Comparison of ENCODE assay signal across 35 cellular contexts in genomic region chr5:2373631-2374030, GRCh38.
"Had no signal": no experiment of that assay in that cellular context is flagged by ENCODE, and none has a peak within 500 bp of the region (broad histone marks: within the 10 kb centered on the region; RNA-seq: fewer than 3 reads in every experiment).

No MANE protein-coding gene starts in this region.

- H3K4me3 Mint-ChIP-seq: activated B cell treated with CpG ODN at 0.5 μM for 24 hours; activated CD4-positive, alpha-beta memory T cell treated with anti-CD3 and anti-CD28 coated beads, Interleukin-2, amount 10 ng/mL, durations not matched to agents 7 days and 5 days; activated CD4-positive, alpha-beta T cell treated with anti-CD3 and anti-CD28 coated beads, Interleukin-2, amount 10 ng/mL, durations not matched to agents 24 days and 14 days; activated CD8-positive, alpha-beta T cell treated with anti-CD3 and anti-CD28 coated beads, Interleukin-2, amount 10 ng/mL, durations not matched to agents 7 days and 5 days; activated naive CD4-positive, alpha-beta T cell treated with anti-CD3 and anti-CD28 coated beads, Interleukin-2, amount 10 ng/mL, durations not matched to agents 7 days and 5 days; activated naive CD4-positive, alpha-beta T cell treated with anti-CD3 and anti-CD28 coated beads, Interleukin-2, amount 50 U/mL, for 24 hours; activated naive CD8-positive, alpha-beta T cell; activated naive CD8-positive, alpha-beta T cell treated with anti-CD3 and anti-CD28 coated beads, Interleukin-2, amount 10 ng/mL, durations not matched to agents 7 days and 5 days; activated naive CD8-positive, alpha-beta T cell treated with anti-CD3 and anti-CD28 coated beads, Interleukin-2, amount 50 U/mL, for 24 hours; activated T-cell treated with anti-CD3 and anti-CD28 coated beads, Interleukin-2, amount 50 U/mL, for 24 hours; brain; central memory CD8-positive, alpha-beta T cell; T-helper 1 cell treated with Interleukin-12 subunit alpha and Interleukin-12 subunit beta and Interleukin-4 antibody, amounts not matched to agents 30 μg/mL and 1 μg/mL, for 36 hours; T-helper 2 cell treated with Interferon-gamma antibody and Interleukin-4, amounts not matched to agents 5 μg/mL and 100 μg/mL, for 36 hours had no signal

- H3K27ac ChIP-seq: ascending aorta, cardiac muscle cell, VCaP had no signal

- H3K36me3 ChIP-seq: ascending aorta, cardiac muscle cell had no signal

- H3K27ac Mint-ChIP-seq: activated B cell treated with CpG ODN at 0.5 μM for 24 hours; activated CD4-positive, alpha-beta memory T cell treated with anti-CD3 and anti-CD28 coated beads, Interleukin-2, amount 10 ng/mL, durations not matched to agents 7 days and 5 days; activated CD4-positive, alpha-beta T cell treated with anti-CD3 and anti-CD28 coated beads, Interleukin-2, amount 10 ng/mL, durations not matched to agents 24 days and 14 days; activated CD8-positive, alpha-beta T cell treated with anti-CD3 and anti-CD28 coated beads, Interleukin-2, amount 10 ng/mL, durations not matched to agents 7 days and 5 days; activated naive CD4-positive, alpha-beta T cell treated with anti-CD3 and anti-CD28 coated beads, Interleukin-2, amount 10 ng/mL, durations not matched to agents 7 days and 5 days; activated naive CD4-positive, alpha-beta T cell treated with anti-CD3 and anti-CD28 coated beads, Interleukin-2, amount 50 U/mL, for 24 hours; activated naive CD8-positive, alpha-beta T cell; activated naive CD8-positive, alpha-beta T cell treated with anti-CD3 and anti-CD28 coated beads, Interleukin-2, amount 10 ng/mL, durations not matched to agents 7 days and 5 days; activated naive CD8-positive, alpha-beta T cell treated with anti-CD3 and anti-CD28 coated beads, Interleukin-2, amount 50 U/mL, for 24 hours; activated T-cell treated with anti-CD3 and anti-CD28 coated beads, Interleukin-2, amount 50 U/mL, for 24 hours; activated T-helper 2 cell treated with anti-CD3 and anti-CD28 coated beads, Interferon-gamma antibody, Interleukin-2, Interleukin-4, amounts not matched to agents 10 μg/mL and 5 μg/mL and 100 μg/mL, durations not matched to agents 14 hours and 24 hours and 36 hours; T-helper 1 cell treated with Interleukin-12 subunit alpha and Interleukin-12 subunit beta and Interleukin-4 antibody, amounts not matched to agents 30 μg/mL and 1 μg/mL, for 36 hours; T-helper 2 cell treated with Interferon-gamma antibody and Interleukin-4, amounts not matched to agents 5 μg/mL and 100 μg/mL, for 36 hours had no signal

- H3K27me3 ChIP-seq: ascending aorta, cardiac muscle cell had no signal

- H3K36me3 Mint-ChIP-seq: activated naive CD4-positive, alpha-beta T cell treated with anti-CD3 and anti-CD28 coated beads, Interleukin-2, amount 10 ng/mL, durations not matched to agents 7 days and 5 days; activated naive CD4-positive, alpha-beta T cell treated with anti-CD3 and anti-CD28 coated beads, Interleukin-2, amount 50 U/mL, for 24 hours; activated naive CD8-positive, alpha-beta T cell; activated naive CD8-positive, alpha-beta T cell treated with anti-CD3 and anti-CD28 coated beads, Interleukin-2, amount 10 ng/mL, durations not matched to agents 7 days and 5 days; brain had no signal

- H3K9me3 ChIP-seq: ascending aorta had no signal

- H3K9me3 Mint-ChIP-seq: brain had no signal

- H3K27me3 Mint-ChIP-seq: activated B cell treated with CpG ODN at 0.5 μM for 24 hours; activated CD4-positive, alpha-beta memory T cell treated with anti-CD3 and anti-CD28 coated beads, Interleukin-2, amount 10 ng/mL, durations not matched to agents 7 days and 5 days; activated CD4-positive, alpha-beta T cell treated with anti-CD3 and anti-CD28 coated beads, Interleukin-2, amount 10 ng/mL, durations not matched to agents 24 days and 14 days; activated naive CD4-positive, alpha-beta T cell treated with anti-CD3 and anti-CD28 coated beads, Interleukin-2, amount 10 ng/mL, durations not matched to agents 7 days and 5 days; activated naive CD4-positive, alpha-beta T cell treated with anti-CD3 and anti-CD28 coated beads, Interleukin-2, amount 50 U/mL, for 24 hours; activated naive CD8-positive, alpha-beta T cell; activated naive CD8-positive, alpha-beta T cell treated with anti-CD3 and anti-CD28 coated beads, Interleukin-2, amount 10 ng/mL, durations not matched to agents 7 days and 5 days; activated naive CD8-positive, alpha-beta T cell treated with anti-CD3 and anti-CD28 coated beads, Interleukin-2, amount 50 U/mL, for 24 hours; activated T-cell treated with anti-CD3 and anti-CD28 coated beads, Interleukin-2, amount 50 U/mL, for 24 hours; central memory CD8-positive, alpha-beta T cell had no signal

- DNase-seq: activated B cell treated with CpG ODN at 0.5 μM for 24 hours; activated CD4-positive, alpha-beta memory T cell treated with anti-CD3 and anti-CD28 coated beads, Interleukin-2, amount 10 ng/mL, durations not matched to agents 7 days and 5 days; activated CD4-positive, alpha-beta T cell treated with anti-CD3 and anti-CD28 coated beads for 4 hours; activated CD4-positive, alpha-beta T cell treated with anti-CD3 and anti-CD28 coated beads, Interleukin-2, amount 10 ng/mL, durations not matched to agents 24 days and 14 days; activated CD4-positive, alpha-beta T cell treated with anti-CD3 and anti-CD28 coated beads, Interleukin-2, amount 50 U/mL, for 1 hour; activated CD4-positive, alpha-beta T cell treated with anti-CD3 and anti-CD28 coated beads, Interleukin-2, amount 50 U/mL, for 4 hours; activated CD4-positive, CD25-positive, alpha-beta regulatory T cell treated with anti-CD3 and anti-CD28 coated beads, Interleukin-2, amount 50 U/mL, for 72 hours; activated CD8-positive, alpha-beta memory T cell treated with anti-CD3 and anti-CD28 coated beads, Interleukin-2, amount 50 U/mL, for 4 hours; activated CD8-positive, alpha-beta T cell treated with anti-CD3 and anti-CD28 coated beads, Interleukin-2, amount 10 ng/mL, durations not matched to agents 7 days and 5 days; activated effector memory CD4-positive, alpha-beta T cell treated with Interleukin-2 at 50 U/mL for 16 hours; activated gamma-delta T cell; activated naive CD4-positive, alpha-beta T cell treated with anti-CD3 and anti-CD28 coated beads, Interleukin-2, amount 10 ng/mL, durations not matched to agents 7 days and 5 days; activated naive CD4-positive, alpha-beta T cell treated with Interleukin-2 at 50 U/mL for 16 hours; activated naive CD8-positive, alpha-beta T cell treated with anti-CD3 and anti-CD28 coated beads, Interleukin-2, amount 10 ng/mL, durations not matched to agents 7 days and 5 days; activated naive CD8-positive, alpha-beta T cell treated with anti-CD3 and anti-CD28 coated beads, Interleukin-2, amount 50 U/mL, for 24 hours; activated T-cell treated with anti-CD3 and anti-CD28 coated beads, Interleukin-2, amount 50 U/mL, for 24 hours; activated T-cell treated with anti-CD3 and anti-CD28 coated beads, Interleukin-2, amount 50 U/mL, for 48 hours; amygdala; anterior cingulate cortex; caudate nucleus; cerebellar nuclear complex; SW 1271; T-helper 1 cell; T-helper 2 cell; T-helper 9 cell had no signal

- H3K4me1 ChIP-seq: ascending aorta had no signal

- H3K4me3 ChIP-seq: ascending aorta, cardiac muscle cell had no signal

- H3K4me1 Mint-ChIP-seq: activated B cell treated with CpG ODN at 0.5 μM for 24 hours; activated CD4-positive, alpha-beta memory T cell treated with anti-CD3 and anti-CD28 coated beads, Interleukin-2, amount 10 ng/mL, durations not matched to agents 7 days and 5 days; activated CD4-positive, alpha-beta T cell treated with anti-CD3 and anti-CD28 coated beads, Interleukin-2, amount 10 ng/mL, durations not matched to agents 24 days and 14 days; activated naive CD4-positive, alpha-beta T cell treated with anti-CD3 and anti-CD28 coated beads, Interleukin-2, amount 10 ng/mL, durations not matched to agents 7 days and 5 days; activated naive CD4-positive, alpha-beta T cell treated with anti-CD3 and anti-CD28 coated beads, Interleukin-2, amount 50 U/mL, for 24 hours; activated naive CD8-positive, alpha-beta T cell treated with anti-CD3 and anti-CD28 coated beads, Interleukin-2, amount 50 U/mL, for 24 hours; central memory CD8-positive, alpha-beta T cell had no signal
